Comparison of ENCODE assay signal across 19 cellular contexts in the genomic region with DNA sequence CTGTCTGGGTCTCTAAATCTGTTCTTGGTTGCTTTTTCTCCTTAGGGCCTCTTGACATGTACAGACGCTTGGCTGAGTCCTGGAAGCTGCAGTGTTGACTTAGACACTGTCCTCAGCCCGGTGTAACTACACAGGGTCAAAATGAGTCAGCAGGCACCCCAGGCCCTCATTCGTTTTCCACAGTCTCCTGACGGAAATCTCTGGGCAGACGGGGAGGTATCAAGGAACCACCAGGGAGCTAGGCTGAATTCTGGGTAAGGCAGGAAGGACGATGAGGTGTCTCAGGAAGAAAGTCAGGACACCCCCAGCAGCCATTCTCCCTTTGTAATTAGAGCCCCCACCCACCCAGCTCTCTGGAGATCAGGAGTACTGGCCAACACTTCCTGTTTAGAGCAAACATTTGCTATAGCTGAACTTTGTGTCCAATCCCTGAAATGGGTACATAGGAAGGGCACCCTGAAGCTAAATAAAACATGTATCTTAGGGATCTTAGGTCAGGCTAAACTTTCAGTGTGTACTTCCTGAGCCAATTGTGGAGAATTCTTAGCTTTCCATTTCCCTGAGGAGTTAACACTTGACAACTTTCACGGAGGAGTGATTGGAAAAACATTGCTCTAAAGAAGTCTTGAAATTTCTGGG. TPM values are rescaled to one million over a fixed set of nuclear protein-coding genes. Genes with fewer than 3 reads are reported as not detected.
DNase-seq lines count a peak whose midpoint lies in the region; ATAC-seq, FAIRE-seq and TF ChIP-seq lines count a peak whose summit lies in the region.
"Had no signal": no experiment of that assay in that cellular context is flagged by ENCODE, and none has a peak within 500 bp of the region (broad histone marks: within the 10 kb centered on the region; RNA-seq: fewer than 3 reads in every experiment).

No MANE protein-coding gene starts in this region.

- H3K4me3 ChIP-seq in K562, result no peak overlapping the region
- no peak overlapping the region for H3K4me3 ChIP-seq in gastroesophageal sphincter
- H3K4me3 ChIP-seq in lung, result no peak overlapping the region
- H3K4me3 ChIP-seq in thyroid gland (replicated peaks in 1 of 3), result no peak overlapping the region
- H3K4me3 ChIP-seq: breast epithelium had no signal

- TF ChIP-seq CTCF in K562 (IDR thresholded peaks at IDR 0.05 in 2 of 3, conservative IDR thresholded peaks at IDR 0.05 in 1 of 3; ENCODE audit: insufficient read depth in 2 of 3, low read depth in 1 of 3, low read length in 3 of 3), result no peak
- no peak for TF ChIP-seq CTCF in gastroesophageal sphincter (IDR thresholded peaks at IDR 0.05)
- no peak for TF ChIP-seq CTCF in lung (IDR thresholded peaks at IDR 0.05; ENCODE audit: control extremely low read depth, extremely low read depth)
- no peak for TF ChIP-seq CTCF in thyroid gland (IDR thresholded peaks at IDR 0.05)

- peak overlapping the region; percentile 87 for H2AFZ ChIP-seq in K562 (ENCODE audit: low read depth, low read length)

- no peak for TF ChIP-seq RAD21 in K562 (CRISPR knock-in tag; conservative IDR thresholded peaks at IDR 0.05 in 1 of 2, IDR thresholded peaks at IDR 0.05 in 1 of 2)

- 39% methylated on average over 7 of the region's 7 CpGs for WGBS in K562 (ENCODE audit: insufficient coverage, low coverage, missing lambda C conversion rate)
- WGBS in gastroesophageal sphincter (ENCODE audit: low coverage in 1 of 2), 2 donors, result 65% methylated on average over 4 of the region's 7 CpGs; no CpG with 5 or more reads in 1 of the 2 donors
- 59 to 85% methylated on average over 7 of the region's 7 CpGs for WGBS in lung, 2 donors
- WGBS in thyroid gland, 2 donors, result 15 to 21% methylated on average over 7 of the region's 7 CpGs

- TF ChIP-seq POLR2A in K562 (conservative IDR thresholded peaks at IDR 0.05) (no peak), gastroesophageal sphincter (IDR thresholded peaks at IDR 0.05) (no peak), thyroid gland (IDR thresholded peaks at IDR 0.05) (peak in 1 of 2 donors; percentile 26)

- FAIRE-seq in K562 (lab: Jason Lieb, UNC), result peak; percentile 83
- FAIRE-seq: H54, keratinocyte had no signal

- no peak overlapping the region for H3K4me2 ChIP-seq in K562 (ENCODE audit: insufficient read depth, low read length)

- ATAC-seq in K562 (0 out of 3 replicates have a peak, but pooled peaks have one; percentile 12), gastroesophageal sphincter (peak; percentile 26), lung (ENCODE audit: insufficient read depth, low FRiP score) (no peak)

- DNase-seq in K562 (ENCODE audit: extremely low read depth in 1 of 4, low spot score in 3 of 4) (no peak), lung (ENCODE audit: low spot score) (no peak), thyroid gland (peak; percentile 80 to 81), NAMALWA (ENCODE audit: low spot score) (no peak), NCI-H2107 (lab: John Stamatoyannopoulos, UW) (no peak)
- no peak for DNase-seq in activated T-cell treated with anti-CD3 and anti-CD28 coated beads, Interleukin-2, amount 50 U/mL, for 1 hour
- DNase-seq: activated CD4-positive, alpha-beta T cell treated with anti-CD3 and anti-CD28 coated beads, Interleukin-2, amount 50 U/mL, for 48 hours; activated T-cell treated with anti-CD3 and anti-CD28 coated beads, Interleukin-2, amount 50 U/mL, for 48 hours; AML-193; COR-L47; effector CD4-positive, alpha-beta T cell; KBM-7; MV-4-11; NCI-H1930; stimulated activated CD4-positive, alpha-beta T cell treated with anti-CD3 and anti-CD28 coated beads, Interleukin-2, amount 100 ng/mL, for 24 hours had no signal

- no peaks in the 10 kb centered on the region for H4K20me1 ChIP-seq in K562 (replicated peaks; ENCODE audit: control insufficient read depth, insufficient read depth, low read length)

- CTCF ChIA-PET in K562 (lab: Yijun Ruan, JAX; ENCODE audit: low intra/inter-chr PET ratio), result no interaction called here

- H3K27ac ChIP-seq in K562 (ENCODE audit: extremely low read depth, low read depth, low read length) (peak overlapping the region; percentile 13; the same call in 1 of the 3 replicates), gastroesophageal sphincter (peak overlapping the region in 3 of 4 donors; percentile 12 to 49 (median 44)), lung (ENCODE audit: low read depth in 1 of 2, low read length in 1 of 2) (peak overlapping the region; percentile 41 to 77), thyroid gland (peak overlapping the region; percentile 81 to 90 (median 90))

- POLR2A ChIA-PET in K562 (lab: Yijun Ruan, JAX), result interaction anchor here (1.2 to 2.0 kb wide), 2 partner anchors 14 to 17 kb away, joined by 3 to 8 read pairs; no protein-coding TSS in a partner anchor

- H3K4me1 ChIP-seq in K562 (replicated peaks in 1 of 2; ENCODE audit: control insufficient read depth in 2 of 2, insufficient read depth in 2 of 2, low read length in 2 of 2) (peaks cover 15 to 32% of the 10 kb centered on the region in 2 experiments), gastroesophageal sphincter (peaks cover 0 to 19% (median 0%) of the 10 kb centered on the region in 3 donors), lung (ENCODE audit: control insufficient read depth in 2 of 2, insufficient read depth in 2 of 2, low read length in 2 of 2) (peaks cover 24% of the 10 kb centered on the region in 2 donors), thyroid gland (peaks cover 28 to 50% of the 10 kb centered on the region in 2 donors)
- H3K4me1 ChIP-seq: breast epithelium had no signal

- H3K79me2 ChIP-seq in K562 (ENCODE audit: control insufficient read depth, insufficient read depth, low read length), result no peaks in the 10 kb centered on the region

- TF ChIP-seq EP300 in K562 (IDR thresholded peaks at IDR 0.05; ENCODE audit: low read length), result no peak
- TF ChIP-seq EP300 in gastroesophageal sphincter (IDR thresholded peaks at IDR 0.05), result no peak

- no peak overlapping the region for H3K9ac ChIP-seq in K562 (ENCODE audit: insufficient read depth in 1 of 2, low read depth in 2 of 2, low read length in 2 of 2)

- in situ Hi-C loops in K562 (cut with MboI), result no loop called here

- H3K9me3 ChIP-seq in K562 (replicated peaks; ENCODE audit: control insufficient read depth, insufficient read depth, low read depth, low read length), result no peaks in the 10 kb centered on the region
- H3K9me3 ChIP-seq in gastroesophageal sphincter, result no peaks in the 10 kb centered on the region
- H3K9me3 ChIP-seq in lung (ENCODE audit: control insufficient read depth in 2 of 2, insufficient read depth in 1 of 2, low read length in 1 of 2), result no peaks in the 10 kb centered on the region
- H3K9me3 ChIP-seq in thyroid gland, result no peaks in the 10 kb centered on the region
- H3K9me3 ChIP-seq: breast epithelium had no signal

- no peaks in the 10 kb centered on the region for H3K27me3 ChIP-seq in K562 (ENCODE audit: control insufficient read depth in 2 of 2, insufficient read depth in 2 of 2, low read length in 2 of 2)
- peaks cover 4% of the 10 kb centered on the region for H3K27me3 ChIP-seq in gastroesophageal sphincter
- no peaks in the 10 kb centered on the region for H3K27me3 ChIP-seq in lung (ENCODE audit: control insufficient read depth, insufficient read depth)
- no peaks in the 10 kb centered on the region for H3K27me3 ChIP-seq in thyroid gland
- H3K27me3 ChIP-seq: breast epithelium had no signal

- H3K36me3 ChIP-seq in K562 (ENCODE audit: control insufficient read depth, insufficient read depth, low read length) (no peaks in the 10 kb centered on the region), gastroesophageal sphincter (no peaks in the 10 kb centered on the region), lung (ENCODE audit: control insufficient read depth in 2 of 2, insufficient read depth in 2 of 2, low read length in 2 of 2) (no peaks in the 10 kb centered on the region), thyroid gland (no peaks in the 10 kb centered on the region)
- H3K36me3 ChIP-seq: breast epithelium had no signal

- intact Hi-C loops in K562 (cut with micrococcal nuclease), result no loop called here
- intact Hi-C loops in thyroid gland (cut with DNase I), result no loop called here

- H3K9me1 ChIP-seq in K562 (ENCODE audit: control insufficient read depth, insufficient read depth, low read length), result no peaks in the 10 kb centered on the region

- no TSS peak for BruUV-seq in K562 (replicated peaks; lab: Mats Ljungman, UMichigan)

TF ChIP-seq in K562, 482 proteins besides CTCF, POLR2A, EP300 and RAD21 (continues in another document):
- TF ChIP-seq RBM25 (IDR thresholded peaks at IDR 0.05; ENCODE audit: low read depth, low read length, severe bottlenecking) (peak; percentile 26), NCOA2 (IDR thresholded peaks at IDR 0.05; ENCODE audit: partially characterized antibody in 2 of 2) (no peak), ZKSCAN8 (CRISPR knock-in tag; IDR thresholded peaks at IDR 0.05) (no peak), FOXA3 (CRISPR knock-in tag; conservative IDR thresholded peaks at IDR 0.05 in 1 of 2, IDR thresholded peaks at IDR 0.05 in 1 of 2) (peak in 1 of 2 experiments; percentile 45; a peak in 2 of 4 replicates), FOSL1 (tag; conservative IDR thresholded peaks at IDR 0.05) (0 out of 2 replicates have a peak, but pooled peaks have one; percentile 33), BACH1 (tag; IDR thresholded peaks at IDR 0.05) (0 out of 2 replicates have a peak, but pooled peaks have one; percentile 23)

RNA-seq across cellular contexts. Expression of a gene that starts 23.9 kb away (rescaled TPM):
- 16.7 and 39.1 TPM in 2 replicates for total RNA-seq in K562 (2011; cell fraction: chromatin; rRNA removed; ENCODE audit: low replicate concordance)
- total RNA-seq in K562 (2011; cell fraction: nucleolus; rRNA removed), result 11.2 and 15.0 TPM in 2 replicates
- total RNA-seq in K562 (2011; cell fraction: nucleoplasm; rRNA removed), result 13.9 and 14.0 TPM in 2 replicates
- 1.8 and 4.3 TPM in 2 replicates for total RNA-seq in K562 (2014; rRNA removed)
- total RNA-seq in K562 (2014; rRNA removed; fragmentation: Illumina TruSeq; extraction: Trizol), result 2.6 and 4.1 TPM in 2 replicates
- 5.3 and 5.6 TPM in 2 replicates for total RNA-seq in K562 (2015; rRNA removed; fragmentation: Illumina TruSeq; extraction: Trizol)
- total RNA-seq in K562 (2021), result 9.9 and 11.2 TPM in 2 replicates
- polyA plus RNA-seq in K562 (2011; rRNA removed), result 4.1 and 14.1 TPM in 2 replicates
- 3.4 and 4.8 TPM in 2 replicates for polyA plus RNA-seq in K562 (2011; cell fraction: cytosol; rRNA removed)
- polyA plus RNA-seq in K562 (2011; cell fraction: nucleus; rRNA removed), result 15.8 and 17.6 TPM in 2 replicates
- polyA plus RNA-seq in K562 (2012), result 13.3 and 35.0 TPM in 2 replicates
- 4.6 and 6.2 TPM in 2 replicates for polyA plus RNA-seq in K562 (2014; fragmentation: Illumina TruSeq; extraction: Trizol)
- polyA plus RNA-seq in K562 (2014; fragmentation: Nextera tagmentation; extraction: Ambion mirVana), result under 1 TPM; 0.25 to 0.56 TPM
- 2.9 and 3.6 TPM in 2 replicates for polyA plus RNA-seq in K562 (2014; rRNA removed)
- polyA minus RNA-seq in K562 (2011; rRNA and poly(A)+ RNA removed), result 6.0 and 12.7 TPM in 2 replicates
- 6.8 and 16.1 TPM in 2 replicates for polyA minus RNA-seq in K562 (2011; cell fraction: cytosol; rRNA and poly(A)+ RNA removed)
- 14.5 and 17.2 TPM in 2 replicates for polyA minus RNA-seq in K562 (2011; cell fraction: nucleus; rRNA and poly(A)+ RNA removed)
- total RNA-seq in gastroesophageal sphincter, result 100 to 1,000 TPM; 101 to 152 (median 131) TPM
- total RNA-seq in lung, result 1,000 to 10,000 TPM in 1 of 2 donors, 100 to 1,000 TPM in 1; 424 to 1,051 TPM
- 100 to 1,000 TPM; 233 to 337 TPM for polyA plus RNA-seq in lung
- 100 to 1,000 TPM; 124 to 563 (median 182) TPM for total RNA-seq in thyroid gland

Comparison
In these comparisons a context has a peak if more than half of its experiments do, and no peak if none do; other contexts are left out.
1. DNase-seq: peak in thyroid gland (2 of 2); none in K562 (0 of 4), lung (single experiment), NAMALWA (single experiment), NCI-H2107 (single experiment) and activated T-cell treated with anti-CD3 and anti-CD28 coated beads, Interleukin-2, amount 50 U/mL, for 1 hour (single experiment).
2. H3K27ac ChIP-seq: peak in every context shown above with its lines; median percentile 90 in thyroid gland; 59 in lung; 44 in gastroesophageal sphincter; 13 in K562.